In the genomic region with DNA sequence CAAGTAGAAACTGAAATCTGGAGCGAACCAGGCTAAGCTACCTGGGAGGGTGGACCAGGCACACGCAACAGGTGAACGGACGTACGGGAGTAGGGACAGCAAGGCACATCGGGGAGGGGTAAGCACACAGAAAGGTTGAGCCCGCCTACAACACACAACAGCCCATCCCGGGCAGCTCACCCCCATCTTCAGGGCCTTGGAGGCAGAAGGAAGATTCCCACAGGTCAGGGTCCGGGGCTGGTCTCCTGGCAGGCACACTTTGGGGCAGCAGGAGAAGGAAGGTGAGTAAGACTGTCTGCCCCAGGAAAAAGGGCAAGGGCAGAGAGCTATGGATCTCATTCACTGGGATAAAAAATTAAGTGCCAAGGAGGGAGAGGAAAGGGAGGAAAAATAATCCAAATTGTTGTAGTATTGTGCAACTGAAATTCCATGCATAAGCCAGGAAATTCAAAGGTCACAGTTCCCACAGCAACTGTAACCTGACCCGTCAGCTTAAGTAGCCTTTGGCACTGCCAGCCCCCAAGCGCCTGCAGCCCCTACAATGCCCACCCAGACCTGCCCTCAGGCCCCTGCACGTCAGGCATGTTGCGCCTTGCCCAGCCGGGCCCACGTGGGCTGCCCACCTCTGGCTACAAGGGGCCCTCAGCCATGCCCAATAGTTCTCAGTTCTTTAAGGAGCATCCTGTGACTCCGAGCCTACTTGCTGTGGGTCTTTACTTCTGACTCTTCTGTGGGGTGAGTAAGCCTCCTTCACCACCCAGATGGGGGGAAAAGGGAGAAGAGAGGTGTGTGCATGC, we compare ENCODE assay signal across 9 cellular contexts. TPM values are rescaled to one million over a fixed set of nuclear protein-coding genes. Genes with fewer than 3 reads are reported as not detected.
DNase-seq lines count a peak whose midpoint lies in the region; ATAC-seq, FAIRE-seq and TF ChIP-seq lines count a peak whose summit lies in the region.
"Had no signal": no experiment of that assay in that cellular context is flagged by ENCODE, and none has a peak within 500 bp of the region (broad histone marks: within the 10 kb centered on the region; RNA-seq: fewer than 3 reads in every experiment).

No MANE protein-coding gene starts in this region.

- no peak for TF ChIP-seq CTCF in HCT116 (IDR thresholded peaks at IDR 0.05 in 2 of 3, conservative IDR thresholded peaks at IDR 0.05 in 1 of 3; ENCODE audit: borderline replicate concordance in 1 of 3, insufficient read depth in 1 of 3, low read depth in 2 of 3, low read length in 2 of 3)
- TF ChIP-seq CTCF in spleen (IDR thresholded peaks at IDR 0.05 in 8 of 11, conservative IDR thresholded peaks at IDR 0.05 in 3 of 11) = no peak
- no peak for TF ChIP-seq CTCF in GM10248 (IDR thresholded peaks at IDR 0.05; ENCODE audit: control extremely low read depth, extremely low read depth, low read depth, missing control alignments)
- no peak for TF ChIP-seq CTCF in D721Med (IDR thresholded peaks at IDR 0.05; ENCODE audit: insufficient read depth, missing control alignments)

- no peak overlapping the region for H3K4me3 Mint-ChIP-seq in activated CD4-positive, alpha-beta T cell treated with anti-CD3 and anti-CD28 coated beads, Interleukin-2, amount 10 ng/mL, durations not matched to agents 7 days and 5 days
- H3K4me3 Mint-ChIP-seq: activated naive CD8-positive, alpha-beta T cell treated with anti-CD3 and anti-CD28 coated beads, Interleukin-2, amount 10 ng/mL, durations not matched to agents 7 days and 5 days had no signal

- no peaks in the 10 kb centered on the region for H4K20me1 ChIP-seq in HCT116 (ENCODE audit: insufficient read depth)

- peaks cover 2% of the 10 kb centered on the region for H3K4me1 Mint-ChIP-seq in activated CD4-positive, alpha-beta T cell treated with anti-CD3 and anti-CD28 coated beads, Interleukin-2, amount 10 ng/mL, durations not matched to agents 7 days and 5 days

- H3K4me2 ChIP-seq in HCT116 (ENCODE audit: low read length) = peak overlapping the region; percentile 41

- no peak for TF ChIP-seq RAD21 in HCT116 (IDR thresholded peaks at IDR 0.05; ENCODE audit: low read depth)

- ATAC-seq in HCT116 (peak; percentile 67), esophagus mucosa (no peak)

- H3K9me3 ChIP-seq in HCT116 (ENCODE audit: control insufficient read depth in 1 of 2, insufficient read depth in 1 of 2, low read depth in 1 of 2, low read length in 2 of 2) (no peaks in the 10 kb centered on the region), spleen (no peaks in the 10 kb centered on the region)

- RAD21 ChIA-PET in HCT116 (lab: Charles Lee; ENCODE audit: low non-redundant PET in 1 of 2, low total read pairs in 2 of 2, uncharacterized antibody in 2 of 2, unreplicated experiment in 2 of 2) = no interaction called here

- POLR2A ChIA-PET in HCT116 (lab: Charles Lee) (no interaction called here), GM10248 (lab: Yijun Ruan, JAX) (no interaction called here)
- POLR2A ChIA-PET in activated CD4-positive, alpha-beta T cell treated with anti-CD3 and anti-CD28 coated beads, Interleukin-2, amount 10 ng/mL, durations not matched to agents 7 days and 5 days (lab: Charles Lee) = no interaction called here

- H3K27me3 ChIP-seq in HCT116 (ENCODE audit: insufficient read depth, low read length) (no peaks in the 10 kb centered on the region), spleen (replicated peaks in 1 of 7) (no peaks in the 10 kb centered on the region)

- no peak for DNase-seq in HCT116 (ENCODE audit: low read depth, low spot score)
- peak; percentile 78 for DNase-seq in astrocyte of the hippocampus (ENCODE audit: low read depth, low spot score)
- DNase-seq in hepatic stellate cell (ENCODE audit: low spot score) = peak; percentile 61
- DNase-seq in spleen = peak; percentile 67
- no peak for DNase-seq in activated CD4-positive, alpha-beta T cell treated with anti-CD3 and anti-CD28 coated beads, Interleukin-2, amount 10 ng/mL, durations not matched to agents 7 days and 5 days
- no peak for DNase-seq in GM10248 (ENCODE audit: extremely low spot score)
- no peak for DNase-seq in D721Med (ENCODE audit: insufficient read length, low spot score)
- DNase-seq: activated naive CD8-positive, alpha-beta T cell treated with anti-CD3 and anti-CD28 coated beads, Interleukin-2, amount 10 ng/mL, durations not matched to agents 7 days and 5 days had no signal

- no peaks in the 10 kb centered on the region for H3K9me3 Mint-ChIP-seq in activated CD4-positive, alpha-beta T cell treated with anti-CD3 and anti-CD28 coated beads, Interleukin-2, amount 10 ng/mL, durations not matched to agents 7 days and 5 days
- H3K9me3 Mint-ChIP-seq: activated naive CD8-positive, alpha-beta T cell treated with anti-CD3 and anti-CD28 coated beads, Interleukin-2, amount 10 ng/mL, durations not matched to agents 7 days and 5 days had no signal

- no peak for TF ChIP-seq POLR2A in HCT116 (IDR thresholded peaks at IDR 0.05; ENCODE audit: borderline replicate concordance, extremely low read depth, insufficient read depth, insufficient read length)
- TF ChIP-seq POLR2A in spleen (IDR thresholded peaks at IDR 0.05) = no peak

- no TSS peak for BruUV-seq in HCT116 (replicated peaks; lab: Mats Ljungman, UMichigan)

- H3K27ac ChIP-seq in HCT116 (ENCODE audit: low read depth, low read length) (peak overlapping the region; percentile 37), spleen (peak overlapping the region in 7 of 8 donors; percentile 29 to 73 (median 58))

- H2AFZ ChIP-seq in HCT116 (ENCODE audit: low read depth, low read length, poor library complexity, severe bottlenecking) = no peak overlapping the region

- 68 to 82% (median 81%) methylated on average over 14 to 16 of the region's 16 CpGs for WGBS in spleen, 5 donors

- 0 out of 2 replicates have a peak overlapping the region, but pooled peaks have one; percentile 1 for H3K9ac ChIP-seq in HCT116 (ENCODE audit: low read length)

- no peaks in the 10 kb centered on the region for H3K27me3 Mint-ChIP-seq in activated CD4-positive, alpha-beta T cell treated with anti-CD3 and anti-CD28 coated beads, Interleukin-2, amount 10 ng/mL, durations not matched to agents 7 days and 5 days
- H3K27me3 Mint-ChIP-seq: activated naive CD8-positive, alpha-beta T cell treated with anti-CD3 and anti-CD28 coated beads, Interleukin-2, amount 10 ng/mL, durations not matched to agents 7 days and 5 days had no signal

- H3K9me2 ChIP-seq in HCT116 (ENCODE audit: insufficient read depth) = no peaks in the 10 kb centered on the region

- peaks cover 33 to 39% of the 10 kb centered on the region in 2 experiments for H3K4me1 ChIP-seq in HCT116 (ENCODE audit: control insufficient read depth in 1 of 2, insufficient read depth in 2 of 2, low read length in 2 of 2)
- peaks cover 12 to 85% (median 68%) of the 10 kb centered on the region in 6 donors for H3K4me1 ChIP-seq in spleen

- H3K79me2 ChIP-seq in HCT116 (ENCODE audit: insufficient read depth, low read length) = peaks cover 91% of the 10 kb centered on the region

- CTCF ChIA-PET in HCT116 (lab: Charles Lee) (no interaction called here), GM10248 (lab: Yijun Ruan, JAX) (no interaction called here)
- CTCF ChIA-PET in activated CD4-positive, alpha-beta T cell treated with anti-CD3 and anti-CD28 coated beads, Interleukin-2, amount 10 ng/mL, durations not matched to agents 7 days and 5 days (lab: Charles Lee) = no interaction called here

- 0 out of 4 replicates have a peak, but pooled peaks cover 0 to 4% of the 10 kb centered on the region in 2 experiments for H3K36me3 ChIP-seq in HCT116 (ENCODE audit: control insufficient read depth in 1 of 2, insufficient read depth in 2 of 2, low read length in 2 of 2)
- peaks cover 0 to 41% (median 2%) of the 10 kb centered on the region in 6 donors for H3K36me3 ChIP-seq in spleen

- no peak for FAIRE-seq in D721Med (lab: Jason Lieb, UNC)

- H3K36me3 Mint-ChIP-seq in activated CD4-positive, alpha-beta T cell treated with anti-CD3 and anti-CD28 coated beads, Interleukin-2, amount 10 ng/mL, durations not matched to agents 7 days and 5 days (ENCODE audit: low read depth) = no peaks in the 10 kb centered on the region

- H3K4me3 ChIP-seq in HCT116 (replicated peaks in 1 of 2; ENCODE audit: low read depth in 1 of 2, low read length in 2 of 2) = no peak overlapping the region
- H3K4me3 ChIP-seq in spleen = no peak overlapping the region

- intact Hi-C loops in HCT116 (cut with micrococcal nuclease) = no loop called here
- intact Hi-C loops in spleen (cut with DNase I; ENCODE audit: low total_unique reads) = no loop called here

- no peak overlapping the region for H3K27ac Mint-ChIP-seq in activated CD4-positive, alpha-beta T cell treated with anti-CD3 and anti-CD28 coated beads, Interleukin-2, amount 10 ng/mL, durations not matched to agents 7 days and 5 days
- H3K27ac Mint-ChIP-seq: activated naive CD8-positive, alpha-beta T cell treated with anti-CD3 and anti-CD28 coated beads, Interleukin-2, amount 10 ng/mL, durations not matched to agents 7 days and 5 days had no signal

TF ChIP-seq in HCT116, 20 proteins besides CTCF, POLR2A, EP300 and RAD21:
- no peak for TF ChIP-seq POLR2AphosphoS5 (IDR thresholded peaks at IDR 0.05; ENCODE audit: low read depth, low read length)
- no peak for TF ChIP-seq EZH2 (IDR thresholded peaks at IDR 0.05)
- TF ChIP-seq SP1 (IDR thresholded peaks at IDR 0.05; ENCODE audit: low read depth) = no peak
- TF ChIP-seq, protein P1, sequence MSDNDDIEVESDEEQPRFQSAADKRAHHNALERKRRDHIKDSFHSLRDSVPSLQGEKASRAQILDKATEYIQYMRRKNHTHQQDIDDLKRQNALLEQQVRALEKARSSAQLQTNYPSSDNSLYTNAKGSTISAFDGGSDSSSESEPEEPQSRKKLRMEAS (IDR thresholded peaks at IDR 0.05) = no peak
- peak; percentile 73 for TF ChIP-seq CEBPB (IDR thresholded peaks at IDR 0.05; ENCODE audit: low read depth)

RNA-seq across cellular contexts. Expression of a gene that starts 51.8 kb away (rescaled TPM):
- total RNA-seq in HCT116 (2021; ENCODE audit: unreplicated experiment) (30.8 TPM), spleen (100 to 1,000 TPM in 2 of 7 donors, 10 to 100 TPM in 5; 54.3 to 133 (median 92.1) TPM), esophagus mucosa (27.3 TPM)
- 12.7 and 14.8 TPM in 2 replicates for polyA plus RNA-seq in HCT116 (2012)
- polyA plus RNA-seq in spleen = 10 to 100 TPM in 1 of 3 donors, 1 to 10 TPM in 2; 2.6 to 14.9 (median 3.1) TPM
- 10 to 100 TPM; 19.1 to 21.4 TPM for total RNA-seq in activated CD4-positive, alpha-beta T cell treated with anti-CD3 and anti-CD28 coated beads, Interleukin-2, amount 10 ng/mL, durations not matched to agents 7 days and 5 days

Comparison
In these comparisons a context has a peak if more than half of its experiments do, and no peak if none do; other contexts are left out.
1. DNase-seq: peak in astrocyte of the hippocampus (single experiment), hepatic stellate cell (single experiment) and spleen (single experiment); none in HCT116 (single experiment), activated CD4-positive, alpha-beta T cell treated with anti-CD3 and anti-CD28 coated beads, Interleukin-2, amount 10 ng/mL, durations not matched to agents 7 days and 5 days (single experiment), GM10248 (single experiment) and D721Med (single experiment).